ENCODE assay signal across 20 cellular contexts in genomic region chr1:6474815-6475282, GRCh38. TPM values are rescaled to one million over a fixed set of nuclear protein-coding genes. Genes with fewer than 3 reads are reported as not detected.
"Had no signal": no experiment of that assay in that cellular context is flagged by ENCODE, and none has a peak within 500 bp of the region (broad histone marks: within the 10 kb centered on the region; RNA-seq: fewer than 3 reads in every experiment).

No MANE protein-coding gene starts in this region.

- H3K27me3 ChIP-seq: brain microvascular endothelial cell, gastroesophageal sphincter, left lung, tibial nerve had no signal

- ATAC-seq: gastroesophageal sphincter had no signal

- H3K27me3 Mint-ChIP-seq: activated CD8-positive, alpha-beta T cell treated with anti-CD3 and anti-CD28 coated beads for 36 hours; activated T-helper 17 cell treated with anti-CD3 and anti-CD28 coated beads, Interleukin-2, amount 50 U/mL, for 72 hours had no signal

- FAIRE-seq: astrocyte had no signal

- DNase-seq: amniotic stem cell, brain microvascular endothelial cell had no signal

- H3K9me3 Mint-ChIP-seq: activated CD8-positive, alpha-beta T cell treated with anti-CD3 and anti-CD28 coated beads for 36 hours; activated T-cell treated with anti-CD3 and anti-CD28 coated beads, Interleukin-2, amount 50 U/mL, for 4 hours; activated T-helper 17 cell treated with anti-CD3 and anti-CD28 coated beads, Interleukin-2, amount 50 U/mL, for 72 hours; natural killer cell treated with Interleukin-12 subunit alpha and Interleukin-12 subunit beta and Interleukin-15 and Interleukin-18, amount 100 ng/mL, for 72 hours; stimulated activated naive B cell treated with anti-CD40 and anti-IgM and Interleukin-4, amounts not matched to agents 10 μg/mL and 1 μg/mL and 100 μg/mL, for 72 hours had no signal

- H3K4me3 Mint-ChIP-seq: activated CD8-positive, alpha-beta T cell treated with anti-CD3 and anti-CD28 coated beads for 36 hours; activated T-cell treated with anti-CD3 and anti-CD28 coated beads, Interleukin-2, amount 50 U/mL, for 4 hours; activated T-helper 17 cell treated with anti-CD3 and anti-CD28 coated beads, Interleukin-2, amount 50 U/mL, for 72 hours; natural killer cell treated with Interleukin-12 subunit alpha and Interleukin-12 subunit beta and Interleukin-15 and Interleukin-18, amount 100 ng/mL, for 72 hours; stimulated activated naive B cell treated with anti-CD40 and anti-IgM and Interleukin-4, amounts not matched to agents 10 μg/mL and 1 μg/mL and 100 μg/mL, for 72 hours had no signal

- H3K27ac Mint-ChIP-seq: activated CD8-positive, alpha-beta T cell treated with anti-CD3 and anti-CD28 coated beads for 36 hours; activated T-helper 17 cell treated with anti-CD3 and anti-CD28 coated beads, Interleukin-2, amount 50 U/mL, for 72 hours; natural killer cell treated with Interleukin-12 subunit alpha and Interleukin-12 subunit beta and Interleukin-15 and Interleukin-18, amount 100 ng/mL, for 72 hours; stimulated activated naive B cell treated with anti-CD40 and anti-IgM and Interleukin-4, amounts not matched to agents 10 μg/mL and 1 μg/mL and 100 μg/mL, for 72 hours had no signal

- H3K4me3 ChIP-seq: coronary artery, gastroesophageal sphincter, left lung, lung, mucosa of descending colon, tibial nerve had no signal

- H3K4me1 ChIP-seq: gastroesophageal sphincter, left lung had no signal

- H3K9me3 ChIP-seq: gastroesophageal sphincter, left lung, mucosa of descending colon, tibial nerve had no signal

- H3K27ac ChIP-seq: brain microvascular endothelial cell, coronary artery, gastroesophageal sphincter, left lung, tibial nerve had no signal

RNA-seq across cellular contexts. Expression of gene ESPN, which starts 50.3 kb away (rescaled TPM):
- total RNA-seq: fibroblast of lung, fibroblast of villous mesenchyme, osteoblast had no signal
- polyA plus RNA-seq: fibroblast of lung had no signal

RNA-seq across cellular contexts. Expression of gene HES2, which starts 55.1 kb away (rescaled TPM):
- total RNA-seq: activated T-cell treated with anti-CD3 and anti-CD28 coated beads, Interleukin-2, amount 50 U/mL, for 4 hours; cardiac septum; natural killer cell treated with Interleukin-12 subunit alpha and Interleukin-12 subunit beta and Interleukin-15 and Interleukin-18, amount 100 ng/mL, for 72 hours; osteoblast; temporal lobe; tibial nerve had no signal
- polyA plus RNA-seq: fibroblast of lung, right cardiac atrium had no signal
